27 cellular contexts compared by ENCODE assay signal in genomic region chr9:107390319-107390718, GRCh38.
DNase-seq lines count a peak whose midpoint lies in the region; ATAC-seq and TF ChIP-seq lines count a peak whose summit lies in the region.
"Had no signal": no experiment of that assay in that cellular context is flagged by ENCODE, and none has a peak within 500 bp of the region (broad histone marks: within the 10 kb centered on the region; RNA-seq: fewer than 3 reads in every experiment).

No MANE protein-coding gene starts in this region.

- peaks cover 0 to 30% of the 10 kb centered on the region in 2 donors for H3K4me1 ChIP-seq in right atrium auricular region
- H3K4me1 ChIP-seq in right cardiac atrium (ENCODE audit: control insufficient read depth, insufficient read depth, low read length) = peaks cover 8% of the 10 kb centered on the region
- H3K4me1 ChIP-seq in psoas muscle = peaks cover 29% of the 10 kb centered on the region
- H3K4me1 ChIP-seq: spleen had no signal

- intact Hi-C loops in right cardiac atrium (cut with DNase I) = no loop called here
- intact Hi-C loops in psoas muscle (cut with DNase I) = no loop called here

- H3K27me3 ChIP-seq in right atrium auricular region (no peaks in the 10 kb centered on the region), right cardiac atrium (ENCODE audit: control insufficient read depth, insufficient read depth) (no peaks in the 10 kb centered on the region), psoas muscle (ENCODE audit: insufficient read depth in 3 of 3, low read length in 2 of 3) (no peaks in the 10 kb centered on the region)
- H3K27me3 ChIP-seq: BLaER1, MG63, spleen, transverse colon had no signal

- H3K9me3 ChIP-seq in right atrium auricular region (no peaks in the 10 kb centered on the region), right cardiac atrium (ENCODE audit: control insufficient read depth, low read length) (no peaks in the 10 kb centered on the region), psoas muscle (no peaks in the 10 kb centered on the region)
- H3K9me3 ChIP-seq: BLaER1, MG63, spleen, transverse colon had no signal

- H3K36me3 ChIP-seq in right atrium auricular region (no peaks in the 10 kb centered on the region), psoas muscle (ENCODE audit: insufficient read depth in 1 of 2, low read depth in 1 of 2) (no peaks in the 10 kb centered on the region)
- H3K36me3 ChIP-seq: BLaER1, MG63, spleen, transverse colon, WERI-Rb-1 had no signal

- H3K27ac ChIP-seq in right atrium auricular region (peak overlapping the region; percentile 15 to 41), right cardiac atrium (ENCODE audit: low read length) (no peak overlapping the region), psoas muscle (peak overlapping the region; percentile 37)
- H3K27ac ChIP-seq: BLaER1, spleen, WERI-Rb-1 had no signal

- no peak for DNase-seq in right atrium auricular region (ENCODE audit: low spot score)
- DNase-seq in right cardiac atrium = no peak
- no peak for DNase-seq in psoas muscle
- DNase-seq in activated CD8-positive, alpha-beta memory T cell treated with anti-CD3 and anti-CD28 coated beads, Interleukin-2, amount 50 U/mL, for 48 hours = no peak
- DNase-seq in NCI-H526 (lab: John Stamatoyannopoulos, UW) = no peak
- no peak for DNase-seq in effector CD8-positive, alpha-beta T cell (lab: John Stamatoyannopoulos, UW)
- no peak for DNase-seq in left lobe of liver (ENCODE audit: low spot score)
- DNase-seq: ACHN; activated CD4-positive, alpha-beta T cell treated with anti-CD3 and anti-CD28 coated beads, Interleukin-2, amount 10 ng/mL, durations not matched to agents 7 days and 5 days; activated CD8-positive, alpha-beta memory T cell treated with anti-CD3 and anti-CD28 coated beads, Interleukin-2, amount 10 ng/mL, durations not matched to agents 7 days and 5 days; effector memory CD8-positive, alpha-beta T cell; immature natural killer cell; MG63; NCI-H1417 treated with DMSO at 0.1 percent for 48 hours; NCI-H2107; NCI-H524; posterior cingulate gyrus; spleen; stimulated activated CD4-positive, alpha-beta T cell treated with anti-CD3 and anti-CD28 coated beads, Interleukin-4, amount 100 ng/mL, for 1 hour; stimulated activated naive CD4-positive, alpha-beta T cell; WERI-Rb-1 had no signal

- ATAC-seq in right cardiac atrium (no peak), esophagus mucosa (peak; percentile 76), psoas muscle (no peak), left lobe of liver (no peak)
- ATAC-seq: activated CD8-positive, alpha-beta memory T cell treated with anti-CD3 and anti-CD28 coated beads, Interleukin-2, amount 10 ng/mL, durations not matched to agents 7 days and 5 days; activated naive CD4-positive, alpha-beta T cell treated with anti-CD3 and anti-CD28 coated beads, Interleukin-2, amount 50 U/mL, for 72 hours; effector memory CD8-positive, alpha-beta T cell; SK-N-SH treated with all-trans-retinoic acid at 6 μM for 48 hours had no signal

- H3K4me3 ChIP-seq in right atrium auricular region (no peak overlapping the region), right cardiac atrium (ENCODE audit: low read length) (no peak overlapping the region), psoas muscle (no peak overlapping the region)
- H3K4me3 ChIP-seq: BLaER1, lung, MG63, spleen, transverse colon had no signal

- TF ChIP-seq CTCF in right atrium auricular region (IDR thresholded peaks at IDR 0.05) (no peak), psoas muscle (IDR thresholded peaks at IDR 0.05) (no peak)

- 79% methylated on average over 9 of the region's 9 CpGs for WGBS in right cardiac atrium
- 75 to 86% (median 78%) methylated on average over 9 of the region's 9 CpGs for WGBS in psoas muscle, 3 donors
